ENCODE assay signal across 1 cellular context in the genomic region with DNA sequence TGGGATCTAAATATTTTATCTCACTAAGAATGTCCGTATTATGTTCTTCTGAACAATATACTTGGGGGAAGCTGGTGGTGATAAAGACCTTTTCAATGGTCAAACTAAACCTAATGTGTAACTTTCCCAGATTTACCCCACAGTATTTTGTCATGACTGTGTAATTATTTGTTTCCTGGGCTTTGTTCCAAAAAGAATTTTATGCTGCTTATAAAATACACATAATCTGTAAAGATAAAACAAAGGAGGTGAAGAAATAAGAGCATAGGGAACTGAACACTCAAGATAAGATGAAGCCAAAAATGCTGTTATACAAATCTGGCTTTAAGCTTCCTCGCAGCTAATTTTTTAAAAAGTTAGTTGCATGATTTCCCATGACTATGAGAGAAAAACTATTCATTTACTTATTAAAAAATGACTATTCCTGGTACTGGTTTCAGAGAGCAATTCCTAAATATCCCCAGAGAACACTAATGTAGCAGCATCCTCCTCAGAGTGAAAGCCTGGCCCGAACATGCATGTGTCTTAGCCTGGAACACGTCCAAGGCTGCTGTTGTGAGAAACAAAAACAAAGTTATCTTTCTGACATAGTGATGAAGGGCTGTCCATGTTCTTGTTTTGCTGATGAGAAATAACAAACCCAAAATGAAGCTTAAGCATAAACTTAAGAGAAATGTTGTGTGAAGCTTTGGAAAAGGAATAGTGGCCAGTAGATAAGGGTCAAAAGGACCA.
TF ChIP-seq lines count a peak whose summit lies in the region.

No MANE protein-coding gene starts in this region.

TF ChIP-seq in HEK293, 187 proteins besides CTCF, POLR2A, EP300 and RAD21 (continued from another document):
- TF ChIP-seq, protein P1, sequence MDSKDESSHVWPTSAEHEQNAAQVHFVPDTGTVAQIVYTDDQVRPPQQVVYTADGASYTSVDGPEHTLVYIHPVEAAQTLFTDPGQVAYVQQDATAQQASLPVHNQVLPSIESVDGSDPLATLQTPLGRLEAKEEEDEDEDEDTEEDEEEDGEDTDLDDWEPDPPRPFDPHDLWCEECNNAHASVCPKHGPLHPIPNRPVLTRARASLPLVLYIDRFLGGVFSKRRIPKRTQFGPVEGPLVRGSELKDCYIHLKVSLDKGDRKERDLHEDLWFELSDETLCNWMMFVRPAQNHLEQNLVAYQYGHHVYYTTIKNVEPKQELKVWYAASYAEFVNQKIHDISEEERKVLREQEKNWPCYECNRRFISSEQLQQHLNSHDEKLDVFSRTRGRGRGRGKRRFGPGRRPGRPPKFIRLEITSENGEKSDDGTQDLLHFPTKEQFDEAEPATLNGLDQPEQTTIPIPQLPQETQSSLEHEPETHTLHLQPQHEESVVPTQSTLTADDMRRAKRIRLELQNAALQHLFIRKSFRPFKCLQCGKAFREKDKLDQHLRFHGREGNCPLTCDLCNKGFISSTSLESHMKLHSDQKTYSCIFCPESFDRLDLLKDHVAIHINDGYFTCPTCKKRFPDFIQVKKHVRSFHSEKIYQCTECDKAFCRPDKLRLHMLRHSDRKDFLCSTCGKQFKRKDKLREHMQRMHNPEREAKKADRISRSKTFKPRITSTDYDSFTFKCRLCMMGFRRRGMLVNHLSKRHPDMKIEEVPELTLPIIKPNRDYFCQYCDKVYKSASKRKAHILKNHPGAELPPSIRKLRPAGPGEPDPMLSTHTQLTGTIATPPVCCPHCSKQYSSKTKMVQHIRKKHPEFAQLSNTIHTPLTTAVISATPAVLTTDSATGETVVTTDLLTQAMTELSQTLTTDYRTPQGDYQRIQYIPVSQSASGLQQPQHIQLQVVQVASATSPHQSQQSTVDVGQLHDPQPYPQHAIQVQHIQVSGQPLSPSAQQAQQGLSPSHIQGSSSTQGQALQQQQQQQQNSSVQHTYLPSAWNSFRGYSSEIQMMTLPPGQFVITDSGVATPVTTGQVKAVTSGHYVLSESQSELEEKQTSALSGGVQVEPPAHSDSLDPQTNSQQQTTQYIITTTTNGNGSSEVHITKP (tag by site-specific recombination; IDR thresholded peaks at IDR 0.05): no peak
- TF ChIP-seq ZNF510 (tag by site-specific recombination; IDR thresholded peaks at IDR 0.05; ENCODE audit: insufficient replicate concordance) (no peak), GLI2 (tag by site-specific recombination; IDR thresholded peaks at IDR 0.05; ENCODE audit: borderline replicate concordance, low read depth) (no peak), ZNF366 (tag by site-specific recombination; conservative IDR thresholded peaks at IDR 0.05) (no peak), ZNF791 (tag by site-specific recombination; IDR thresholded peaks at IDR 0.05) (no peak), ZNF146 (tag by site-specific recombination; IDR thresholded peaks at IDR 0.05) (no peak), ZNF843 (tag by site-specific recombination; IDR thresholded peaks at IDR 0.05) (0 out of 2 replicates have a peak, but pooled peaks have one; percentile 40), FEZF1 (tag by site-specific recombination; IDR thresholded peaks at IDR 0.05) (peak; percentile 55; the same call in 1 of the 2 replicates), ZNF302 (tag by site-specific recombination; IDR thresholded peaks at IDR 0.05; ENCODE audit: low read depth) (no peak), ZNF132 (tag by site-specific recombination; IDR thresholded peaks at IDR 0.05; ENCODE audit: borderline replicate concordance) (no peak), ZNF274 (IDR thresholded peaks at IDR 0.05; ENCODE audit: low read length) (no peak), ZNF274 (tag by site-specific recombination; IDR thresholded peaks at IDR 0.05; ENCODE audit: borderline replicate concordance) (no peak), HOXC10 (CRISPR knock-in tag; IDR thresholded peaks at IDR 0.05) (no peak), ZNF214 (tag by site-specific recombination; IDR thresholded peaks at IDR 0.05; ENCODE audit: borderline replicate concordance) (no peak), ZNF184 (tag by site-specific recombination; IDR thresholded peaks at IDR 0.05) (no peak), GFI1B (tag by site-specific recombination; IDR thresholded peaks at IDR 0.05) (peak; percentile 50; the same call in 1 of the 2 replicates), ZNF561 (tag by site-specific recombination; IDR thresholded peaks at IDR 0.05; ENCODE audit: borderline replicate concordance) (no peak), ZNF48 (tag by site-specific recombination; IDR thresholded peaks at IDR 0.05) (no peak), KLF10 (tag by site-specific recombination; IDR thresholded peaks at IDR 0.05) (no peak)
- TF ChIP-seq, protein P2, sequence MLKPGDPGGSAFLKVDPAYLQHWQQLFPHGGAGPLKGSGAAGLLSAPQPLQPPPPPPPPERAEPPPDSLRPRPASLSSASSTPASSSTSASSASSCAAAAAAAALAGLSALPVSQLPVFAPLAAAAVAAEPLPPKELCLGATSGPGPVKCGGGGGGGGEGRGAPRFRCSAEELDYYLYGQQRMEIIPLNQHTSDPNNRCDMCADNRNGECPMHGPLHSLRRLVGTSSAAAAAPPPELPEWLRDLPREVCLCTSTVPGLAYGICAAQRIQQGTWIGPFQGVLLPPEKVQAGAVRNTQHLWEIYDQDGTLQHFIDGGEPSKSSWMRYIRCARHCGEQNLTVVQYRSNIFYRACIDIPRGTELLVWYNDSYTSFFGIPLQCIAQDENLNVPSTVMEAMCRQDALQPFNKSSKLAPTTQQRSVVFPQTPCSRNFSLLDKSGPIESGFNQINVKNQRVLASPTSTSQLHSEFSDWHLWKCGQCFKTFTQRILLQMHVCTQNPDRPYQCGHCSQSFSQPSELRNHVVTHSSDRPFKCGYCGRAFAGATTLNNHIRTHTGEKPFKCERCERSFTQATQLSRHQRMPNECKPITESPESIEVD (tag by site-specific recombination; IDR thresholded peaks at IDR 0.05): peak; percentile 81
